15 cellular contexts compared by ENCODE assay signal in genomic region chr12:42119085-42119633, GRCh38. TPM values are rescaled to one million over a fixed set of nuclear protein-coding genes. Genes with fewer than 3 reads are reported as not detected.
A peak's percentile ranks its signal among the peaks of the same experiment; 100 is the strongest.
DNase-seq lines count a peak whose midpoint lies in the region; ATAC-seq and TF ChIP-seq lines count a peak whose summit lies in the region.
"Had no signal": no experiment of that assay in that cellular context is flagged by ENCODE, and none has a peak within 500 bp of the region (broad histone marks: within the 10 kb centered on the region; RNA-seq: fewer than 3 reads in every experiment).

No MANE protein-coding gene starts in this region.

- POLR2A ChIA-PET in BJ (lab: Charles Lee) = no interaction called here

- DNase-seq in BJ (ENCODE audit: low read depth) (peak; percentile 70), adipocyte (ENCODE audit: low read depth) (peak; percentile 75), myocyte (ENCODE audit: low read depth) (peak; percentile 9), NCI-H774 (lab: John Stamatoyannopoulos, UW) (no peak), NOMO-1 (lab: John Stamatoyannopoulos, UW; ENCODE audit: unreplicated experiment in 2 of 2) (no peak), NCI-H524 treated with DMSO at 0.1 percent for 48 hours (lab: John Stamatoyannopoulos, UW) (no peak), DMS153 (lab: John Stamatoyannopoulos, UW) (no peak)
- DNase-seq: mesendoderm, NCI-H2171, Peyer's patch, retina, WERI-Rb-1 had no signal

- no peaks in the 10 kb centered on the region for H3K36me3 ChIP-seq in BJ (ENCODE audit: control insufficient read depth, insufficient read depth, low read length)
- H3K36me3 ChIP-seq in adipocyte (ENCODE audit: control insufficient read depth, insufficient read depth, low read length, severe bottlenecking) = no peaks in the 10 kb centered on the region

- no peaks in the 10 kb centered on the region for H3K9me3 ChIP-seq in adipocyte (ENCODE audit: control insufficient read depth, low read length)
- H3K9me3 ChIP-seq: Peyer's patch had no signal

- TF ChIP-seq CTCF in BJ (IDR thresholded peaks at IDR 0.05; ENCODE audit: insufficient read depth, low read depth, low read length) = no peak

- CTCF ChIA-PET in BJ (lab: Yijun Ruan, JAX) = interaction anchor here (0.8 to 1.3 kb wide), 2 partner anchors 9 to 363 kb away, joined by 3 to 4 read pairs; no protein-coding TSS in a partner anchor

- ATAC-seq in HG02798 (IDR thresholded peaks at IDR 0.05; ENCODE audit: poor library complexity, unreplicated experiment) = peak; percentile 54

- no peak overlapping the region for H3K9ac ChIP-seq in adipocyte (ENCODE audit: low read length)

- H3K4me3 ChIP-seq in BJ (ENCODE audit: low read depth, low read length) (no peak overlapping the region), adipocyte (ENCODE audit: low read length) (no peak overlapping the region)
- H3K4me3 ChIP-seq: coronary artery, hepatocyte, Peyer's patch had no signal

- H3K27me3 ChIP-seq in BJ (ENCODE audit: control insufficient read depth, insufficient read depth, low read length) (no peaks in the 10 kb centered on the region), adipocyte (replicated peaks; ENCODE audit: control insufficient read depth, insufficient read depth, low read length) (no peaks in the 10 kb centered on the region)
- H3K27me3 ChIP-seq: hepatocyte, Peyer's patch had no signal

- peaks cover 10% of the 10 kb centered on the region for H3K4me1 ChIP-seq in adipocyte (ENCODE audit: control insufficient read depth, insufficient read depth, low read length)
- H3K4me1 ChIP-seq: Peyer's patch had no signal

RNA-seq across cellular contexts. Expression of gene GXYLT1, which starts 25.5 kb away (rescaled TPM):
- 3.8 and 8.5 TPM in 2 replicates for polyA plus RNA-seq in BJ (2011; rRNA removed)
- polyA minus RNA-seq in BJ (2011; rRNA and poly(A)+ RNA removed) = 2.2 and 2.6 TPM in 2 replicates
- total RNA-seq in myocyte = 4.7 and 5.0 TPM in 2 replicates
- 2.7 TPM for polyA plus RNA-seq in myocyte (2012)

Comparison
In these comparisons a context has a peak if more than half of its experiments do, and no peak if none do; other contexts are left out.
1. DNase-seq: peak in BJ (single experiment), adipocyte (single experiment) and myocyte (single experiment); none in NCI-H774 (single experiment), NOMO-1 (0 of 2), NCI-H524 treated with DMSO at 0.1 percent for 48 hours (single experiment) and DMS153 (single experiment).